In genomic region chr13:109485136-109485794, GRCh38 we compare ENCODE assay signal across 31 cellular contexts.
"Had no signal": no experiment of that assay in that cellular context is flagged by ENCODE, and none has a peak within 500 bp of the region (broad histone marks: within the 10 kb centered on the region; RNA-seq: fewer than 3 reads in every experiment).

No MANE protein-coding gene starts in this region.

- H3K36me3 ChIP-seq: ascending aorta, breast epithelium, cardiac muscle cell, colonic mucosa, esophagus squamous epithelium, gastroesophageal sphincter, heart right ventricle had no signal

- ATAC-seq: activated CD4-positive, alpha-beta T cell treated with anti-CD3 and anti-CD28 coated beads for 36 hours; activated CD8-positive, alpha-beta memory T cell treated with anti-CD3 and anti-CD28 coated beads, Interleukin-2, amount 10 ng/mL, durations not matched to agents 7 days and 5 days; activated CD8-positive, alpha-beta T cell treated with anti-CD3 and anti-CD28 coated beads, Interleukin-2, amount 10 ng/mL, durations not matched to agents 7 days and 5 days; activated naive CD4-positive, alpha-beta T cell treated with anti-CD3 and anti-CD28 coated beads, Interleukin-2, amount 50 U/mL, for 72 hours; gastroesophageal sphincter; heart right ventricle; T-helper 17 cell had no signal

- H3K4me3 ChIP-seq: ascending aorta, breast epithelium, cardiac muscle cell, colonic mucosa, esophagus squamous epithelium, gastroesophageal sphincter, heart right ventricle had no signal

- H3K9me3 ChIP-seq: breast epithelium, colonic mucosa, esophagus squamous epithelium, gastroesophageal sphincter, heart right ventricle had no signal

- H3K4me1 ChIP-seq: ascending aorta, breast epithelium, colonic mucosa, esophagus squamous epithelium had no signal

- H3K27ac ChIP-seq: ascending aorta, breast epithelium, cardiac muscle cell, colonic mucosa, epithelial cell of prostate, esophagus squamous epithelium, gastroesophageal sphincter, heart right ventricle had no signal

- H3K27me3 ChIP-seq: ascending aorta, breast epithelium, cardiac muscle cell, colonic mucosa, esophagus squamous epithelium, gastroesophageal sphincter had no signal

- FAIRE-seq: endometrium, endothelial cell of umbilical vein had no signal

- DNase-seq: activated CD4-positive, alpha-beta memory T cell treated with anti-CD3 and anti-CD28 coated beads for 36 hours; activated CD4-positive, alpha-beta T cell treated with anti-CD3 and anti-CD28 coated beads for 36 hours; activated CD4-positive, alpha-beta T cell treated with anti-CD3 and anti-CD28 coated beads, Interleukin-2, amount 10 ng/mL, durations not matched to agents 24 days and 14 days; activated CD4-positive, CD25-positive, alpha-beta regulatory T cell; activated CD4-positive, CD25-positive, alpha-beta regulatory T cell treated with anti-CD3 and anti-CD28 coated beads, Interleukin-2, amount 50 U/mL, for 72 hours; activated CD8-positive, alpha-beta memory T cell treated with anti-CD3 and anti-CD28 coated beads, Interleukin-2, amount 10 ng/mL, durations not matched to agents 7 days and 5 days; activated CD8-positive, alpha-beta memory T cell treated with anti-CD3 and anti-CD28 coated beads, Interleukin-2, amount 50 U/mL, for 4 hours; activated CD8-positive, alpha-beta T cell treated with anti-CD3 and anti-CD28 coated beads, Interleukin-2, amount 10 ng/mL, durations not matched to agents 7 days and 5 days; activated gamma-delta T cell; activated naive CD4-positive, alpha-beta T cell; activated naive CD4-positive, alpha-beta T cell treated with anti-CD3 and anti-CD28 coated beads, Interleukin-2, amount 10 ng/mL, durations not matched to agents 7 days and 5 days; activated naive CD8-positive, alpha-beta T cell treated with anti-CD3 and anti-CD28 coated beads, Interleukin-2, amount 10 ng/mL, durations not matched to agents 7 days and 5 days; activated T-cell treated with anti-CD3 and anti-CD28 coated beads, Interleukin-2, amount 50 U/mL, for 1 hour; activated T-cell treated with anti-CD3 and anti-CD28 coated beads, Interleukin-2, amount 50 U/mL, for 48 hours; central memory CD4-positive, alpha-beta T cell; cerebellar nuclear complex; colonic mucosa; effector CD8-positive, alpha-beta T cell; esophagus squamous epithelium; foreskin melanocyte; heart right ventricle; T-helper 17 cell; T1000 had no signal
